12 cellular contexts compared by ENCODE assay signal in genomic region chr17:77437747-77438146, GRCh38.
DNase-seq lines count a peak whose midpoint lies in the region; ATAC-seq and TF ChIP-seq lines count a peak whose summit lies in the region.
"Had no signal": no experiment of that assay in that cellular context is flagged by ENCODE, and none has a peak within 500 bp of the region (broad histone marks: within the 10 kb centered on the region; RNA-seq: fewer than 3 reads in every experiment).

No MANE protein-coding gene starts in this region.

- H3K4me3 ChIP-seq in KMS-11 (IDR thresholded peaks at IDR 0.05; ENCODE audit: insufficient read depth, low read depth, low read length) = no peak overlapping the region
- H3K4me3 ChIP-seq: HAP-1 had no signal

- H2AFZ ChIP-seq in KMS-11 (ENCODE audit: low read depth) = no peak overlapping the region

- no peak for TF ChIP-seq CTCF in CD14-positive monocyte (IDR thresholded peaks at IDR 0.05)
- no peak for TF ChIP-seq CTCF in KMS-11 (conservative IDR thresholded peaks at IDR 0.05; ENCODE audit: low read depth, low read length)
- no peak for TF ChIP-seq CTCF in neural crest cell (conservative IDR thresholded peaks at IDR 0.05)

- no peaks in the 10 kb centered on the region for H3K36me3 ChIP-seq in KMS-11 (ENCODE audit: insufficient read depth)
- H3K36me3 ChIP-seq: HAP-1 had no signal

- H3K4me3 Mint-ChIP-seq in CD14-positive monocyte = peak overlapping the region; percentile 20 to 74
- H3K4me3 Mint-ChIP-seq in neural crest cell = peak overlapping the region; percentile 51
- H3K4me3 Mint-ChIP-seq: activated T-cell treated with anti-CD3 and anti-CD28 coated beads, Interleukin-2, amount 50 U/mL, for 4 hours had no signal

- H4K20me1 ChIP-seq in KMS-11 (ENCODE audit: insufficient read depth) = no peaks in the 10 kb centered on the region

- H3K27ac ChIP-seq in KMS-11 (peak overlapping the region; percentile 96), angular gyrus (ENCODE audit: low read depth, low read length) (peak overlapping the region; percentile 72)

- H3K9me3 Mint-ChIP-seq in CD14-positive monocyte = no peaks in the 10 kb centered on the region
- no peaks in the 10 kb centered on the region for H3K9me3 Mint-ChIP-seq in neural crest cell
- H3K9me3 Mint-ChIP-seq: activated T-cell treated with anti-CD3 and anti-CD28 coated beads, Interleukin-2, amount 50 U/mL, for 4 hours had no signal

- DNase-seq in CD14-positive monocyte (ENCODE audit: low spot score) = no peak
- DNase-seq in neural crest cell (ENCODE audit: low read depth, low spot score) = no peak
- DNase-seq in cerebellar nuclear complex (lab: John Stamatoyannopoulos, UW) = no peak
- DNase-seq in C1 segment of cervical spinal cord (lab: John Stamatoyannopoulos, UW) = no peak
- DNase-seq: activated T-cell treated with anti-CD3 and anti-CD28 coated beads, Interleukin-2, amount 50 U/mL, for 4 hours; NCI-H2029 treated with DMSO at 0.1 percent for 48 hours had no signal

- H3K4me1 Mint-ChIP-seq in CD14-positive monocyte (peaks cover 91% of the 10 kb centered on the region), neural crest cell (peaks cover 75% of the 10 kb centered on the region)

- H3K36me3 Mint-ChIP-seq in CD14-positive monocyte (peaks cover 14 to 30% of the 10 kb centered on the region in 2 donors), neural crest cell (ENCODE audit: low read depth) (no peaks in the 10 kb centered on the region)

- peaks cover 85% of the 10 kb centered on the region for H3K79me2 ChIP-seq in KMS-11 (ENCODE audit: insufficient read depth, low read depth)

- no peaks in the 10 kb centered on the region for H3K27me3 ChIP-seq in KMS-11 (ENCODE audit: insufficient read depth, low read depth)

- H3K4me1 ChIP-seq in KMS-11 (ENCODE audit: low read depth, poor library complexity, severe bottlenecking) = peaks cover 100% of the 10 kb centered on the region
- H3K4me1 ChIP-seq: HAP-1 had no signal

- intact Hi-C loops in CD14-positive monocyte (cut with micrococcal nuclease) = loop anchor here (5.0 kb wide), 1 partner anchor 35 kb away; no protein-coding TSS in a partner anchor

- H3K27me3 Mint-ChIP-seq in CD14-positive monocyte (ENCODE audit: low read depth in 3 of 3) (peaks cover 0 to 3% (median 2%) of the 10 kb centered on the region in 3 donors), neural crest cell (ENCODE audit: low read depth) (no peaks in the 10 kb centered on the region)

- H3K27ac Mint-ChIP-seq in CD14-positive monocyte (peak overlapping the region; percentile 79 to 95 (median 87)), neural crest cell (ENCODE audit: unreplicated experiment) (no peak overlapping the region)

- no peak overlapping the region for H3K9ac ChIP-seq in KMS-11

- H3K4me2 ChIP-seq in KMS-11 = peak overlapping the region; percentile 82; the same call in 1 of the 2 replicates

- no peak for ATAC-seq in GM21825 (IDR thresholded peaks at IDR 0.05; ENCODE audit: unreplicated experiment)
- no peak for ATAC-seq in GM19452 (IDR thresholded peaks at IDR 0.05; ENCODE audit: unreplicated experiment)
- ATAC-seq: activated T-cell treated with anti-CD3 and anti-CD28 coated beads, Interleukin-2, amount 50 U/mL, for 4 hours; esophagus mucosa had no signal
